ENCODE assay signal across 23 cellular contexts in the genomic region with DNA sequence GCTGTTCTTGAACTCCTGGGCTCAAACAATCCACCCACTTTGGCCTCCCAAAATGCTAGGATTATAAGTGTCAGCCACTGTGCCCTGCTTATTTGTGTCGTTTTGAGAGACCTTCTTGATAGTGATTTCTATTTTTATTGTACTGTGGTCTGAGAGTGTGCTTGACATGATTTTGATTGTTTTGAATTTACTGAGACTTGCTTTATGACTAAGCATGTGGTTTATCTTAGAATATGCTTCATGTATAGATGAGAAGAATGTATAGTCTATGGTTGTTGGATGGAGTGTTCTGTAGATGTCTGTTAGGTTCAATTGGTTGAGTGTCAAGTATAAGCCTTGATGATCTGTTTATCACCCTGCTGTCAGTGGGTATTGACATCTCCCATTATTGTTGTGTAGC.
"Had no signal": no experiment of that assay in that cellular context is flagged by ENCODE, and none has a peak within 500 bp of the region (broad histone marks: within the 10 kb centered on the region; RNA-seq: fewer than 3 reads in every experiment).

No MANE protein-coding gene starts in this region.

- DNase-seq: activated CD4-positive, alpha-beta T cell treated with anti-CD3 and anti-CD28 coated beads for 4 hours; activated CD4-positive, alpha-beta T cell treated with anti-CD3 and anti-CD28 coated beads, Interleukin-2, amount 50 U/mL, for 4 hours; activated effector memory CD4-positive, alpha-beta T cell treated with Interleukin-2 at 50 U/mL for 16 hours; activated naive CD4-positive, alpha-beta T cell treated with Interleukin-2 at 50 U/mL for 16 hours; aorta; cerebellar nuclear complex; colonic mucosa; effector CD8-positive, alpha-beta T cell; gastrocnemius medialis; glutamatergic neuron; islet precursor cell; left ventricle myocardium inferior; mesendoderm; natural killer cell; occipital lobe; psoas muscle; sigmoid colon; small intestine; stimulated activated CD4-positive, alpha-beta T cell treated with anti-CD3 and anti-CD28 coated beads, Interleukin-4, amount 100 ng/mL, for 24 hours; stimulated activated naive CD8-positive, alpha-beta T cell treated with anti-CD3 and anti-CD28 coated beads, Interleukin-15, amount 100 ng/mL, for 72 hours; substantia nigra; uterus had no signal

- ATAC-seq: gastrocnemius medialis; natural killer cell; psoas muscle; stimulated activated effector memory CD8-positive, alpha-beta T cell treated with anti-CD3 and anti-CD28 coated beads, Interleukin-12 subunit alpha, Interleukin-12 subunit beta, amount 100 ng/mL, for 72 hours; stimulated activated naive CD8-positive, alpha-beta T cell treated with anti-CD3 and anti-CD28 coated beads, Interleukin-15, amount 100 ng/mL, for 72 hours had no signal
